In the genomic region with DNA sequence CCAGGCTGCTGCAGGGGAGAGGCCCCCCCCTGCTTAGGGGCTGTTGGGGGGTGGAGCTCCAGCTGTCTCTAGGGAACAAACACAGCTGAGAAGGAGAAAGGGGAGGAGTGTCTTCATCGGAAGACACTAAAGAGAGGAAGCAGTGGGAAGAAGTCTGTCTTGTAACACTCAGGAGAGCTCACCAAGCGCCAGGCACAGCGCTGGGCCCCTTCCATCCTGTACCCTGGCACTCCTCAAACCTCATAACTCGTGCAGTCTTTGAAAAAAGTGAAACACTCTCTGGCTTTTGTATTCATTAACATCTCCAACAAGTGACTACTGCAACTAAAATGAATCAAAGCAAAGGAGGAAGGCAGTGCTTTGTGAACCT, we compare ENCODE assay signal across 13 cellular contexts.
DNase-seq lines count a peak whose midpoint lies in the region; ATAC-seq and TF ChIP-seq lines count a peak whose summit lies in the region.
"Had no signal": no experiment of that assay in that cellular context is flagged by ENCODE, and none has a peak within 500 bp of the region (broad histone marks: within the 10 kb centered on the region; RNA-seq: fewer than 3 reads in every experiment).

No MANE protein-coding gene starts in this region.

- H3K4me3 ChIP-seq in BLaER1 treated with 17β-estradiol and CSF1 and Interleukin-3, amounts not matched to agents 10 nM and 100 nM = peak overlapping the region in 7 of 10 experiments; percentile 6 to 47 (median 18); a peak in 7 of 20 replicates
- H3K4me3 ChIP-seq in H7 (ENCODE audit: insufficient read depth, low read depth, low read length) (no peak overlapping the region), Peyer's patch (no peak overlapping the region), body of pancreas (no peak overlapping the region), coronary artery (no peak overlapping the region)
- H3K4me3 ChIP-seq in naive thymus-derived CD4-positive, alpha-beta T cell (ENCODE audit: low read length) = no peak overlapping the region
- H3K4me3 ChIP-seq: MG63, suprapubic skin had no signal

- no peak for ATAC-seq in activated CD8-positive, alpha-beta T cell treated with anti-CD3 and anti-CD28 coated beads, Interleukin-2, amount 10 ng/mL, durations not matched to agents 7 days and 5 days
- no peak for ATAC-seq in naive thymus-derived CD4-positive, alpha-beta T cell
- ATAC-seq in body of pancreas = no peak

- H3K9me3 Mint-ChIP-seq in activated CD8-positive, alpha-beta T cell treated with anti-CD3 and anti-CD28 coated beads, Interleukin-2, amount 10 ng/mL, durations not matched to agents 7 days and 5 days (ENCODE audit: insufficient read depth) = no peaks in the 10 kb centered on the region
- H3K9me3 Mint-ChIP-seq in naive thymus-derived CD4-positive, alpha-beta T cell = peaks cover 0 to 8% (median 3%) of the 10 kb centered on the region in 11 donors

- DNase-seq in H7 = peak; percentile 61
- DNase-seq in activated CD8-positive, alpha-beta T cell treated with anti-CD3 and anti-CD28 coated beads, Interleukin-2, amount 10 ng/mL, durations not matched to agents 7 days and 5 days = no peak
- DNase-seq in naive thymus-derived CD4-positive, alpha-beta T cell = no peak
- DNase-seq in Peyer's patch = no peak
- no peak for DNase-seq in body of pancreas
- DNase-seq in A172 (ENCODE audit: low spot score) = no peak
- no peak for DNase-seq in coronary artery (ENCODE audit: low spot score)
- DNase-seq: HCEC 1CT; MG63; NCI-H748 treated with DMSO at 0.1 percent for 48 hours; stimulated activated CD4-positive, alpha-beta T cell treated with anti-CD3 and anti-CD28 coated beads, Interleukin-1b, Interleukin-23, amount 100 ng/mL, for 48 hours had no signal

- no peaks in the 10 kb centered on the region for H3K36me3 ChIP-seq in BLaER1 treated with 17β-estradiol and CSF1 and Interleukin-3, amounts not matched to agents 10 nM and 100 nM
- H3K36me3 ChIP-seq in H7 (replicated peaks; ENCODE audit: control insufficient read depth, insufficient read depth, low read length) (no peaks in the 10 kb centered on the region), Peyer's patch (no peaks in the 10 kb centered on the region), body of pancreas (replicated peaks in 1 of 2; ENCODE audit: insufficient read depth in 1 of 2, low read depth in 2 of 2) (no peaks in the 10 kb centered on the region)
- H3K36me3 ChIP-seq in naive thymus-derived CD4-positive, alpha-beta T cell (ENCODE audit: control insufficient read depth in 2 of 3, insufficient read depth in 3 of 3, low read length in 3 of 3) = no peaks in the 10 kb centered on the region
- H3K36me3 ChIP-seq: MG63, suprapubic skin had no signal

- TF ChIP-seq POLR2A in Peyer's patch (IDR thresholded peaks at IDR 0.05) (no peak), body of pancreas (IDR thresholded peaks at IDR 0.05) (no peak)

- peaks cover 74 to 100% (median 96%) of the 10 kb centered on the region in 10 experiments for H3K4me1 ChIP-seq in BLaER1 treated with 17β-estradiol and CSF1 and Interleukin-3, amounts not matched to agents 10 nM and 100 nM
- peaks cover 34 to 55% of the 10 kb centered on the region in 2 donors for H3K4me1 ChIP-seq in naive thymus-derived CD4-positive, alpha-beta T cell (ENCODE audit: control insufficient read depth in 2 of 2, insufficient read depth in 2 of 2, low read length in 2 of 2)
- H3K4me1 ChIP-seq in Peyer's patch (peaks cover 0 to 21% (median 13%) of the 10 kb centered on the region in 4 donors), body of pancreas (peaks cover 10% of the 10 kb centered on the region)

- H3K9ac ChIP-seq in BLaER1 treated with 17β-estradiol and CSF1 and Interleukin-3, amounts not matched to agents 10 nM and 100 nM = peak overlapping the region; percentile 68 to 81 (median 78); a peak in 20 of 22 replicates

- peaks cover 56% of the 10 kb centered on the region for H3K4me1 Mint-ChIP-seq in activated CD8-positive, alpha-beta T cell treated with anti-CD3 and anti-CD28 coated beads, Interleukin-2, amount 10 ng/mL, durations not matched to agents 7 days and 5 days (ENCODE audit: low read depth)
- H3K4me1 Mint-ChIP-seq in naive thymus-derived CD4-positive, alpha-beta T cell = peaks cover 29 to 66% (median 59%) of the 10 kb centered on the region in 7 donors

- 47 to 48% methylated on average over 4 of the region's 4 CpGs for WGBS in body of pancreas, 2 donors

- H4K20me1 ChIP-seq in BLaER1 treated with 17β-estradiol and CSF1 and Interleukin-3, amounts not matched to agents 10 nM and 100 nM = no peaks in the 10 kb centered on the region

- H3K27me3 Mint-ChIP-seq in activated CD8-positive, alpha-beta T cell treated with anti-CD3 and anti-CD28 coated beads, Interleukin-2, amount 10 ng/mL, durations not matched to agents 7 days and 5 days (ENCODE audit: low read depth) = peaks cover 3% of the 10 kb centered on the region
- H3K27me3 Mint-ChIP-seq in naive thymus-derived CD4-positive, alpha-beta T cell = peaks cover 0 to 4% (median 0%) of the 10 kb centered on the region in 5 donors

- TF ChIP-seq CTCF in Peyer's patch (IDR thresholded peaks at IDR 0.05) (no peak), body of pancreas (IDR thresholded peaks at IDR 0.05) (no peak), coronary artery (IDR thresholded peaks at IDR 0.05) (no peak)

- H3K27me3 ChIP-seq in BLaER1 treated with 17β-estradiol and CSF1 and Interleukin-3, amounts not matched to agents 10 nM and 100 nM = no peaks in the 10 kb centered on the region
- H3K27me3 ChIP-seq in H7 (ENCODE audit: control insufficient read depth, insufficient read depth, low read length) (0 out of 2 replicates have a peak, but pooled peaks cover 2% of the 10 kb centered on the region), Peyer's patch (no peaks in the 10 kb centered on the region), body of pancreas (no peaks in the 10 kb centered on the region)
- no peaks in the 10 kb centered on the region for H3K27me3 ChIP-seq in naive thymus-derived CD4-positive, alpha-beta T cell (ENCODE audit: control insufficient read depth in 2 of 2, insufficient read depth in 2 of 2, low read length in 2 of 2)
- H3K27me3 ChIP-seq: suprapubic skin had no signal

- CTCF ChIA-PET in activated CD8-positive, alpha-beta T cell treated with anti-CD3 and anti-CD28 coated beads, Interleukin-2, amount 10 ng/mL, durations not matched to agents 7 days and 5 days (lab: Charles Lee) = interaction anchor here (1.0 to 9.3 kb wide), 5 partner anchors 12 to 168 kb away, joined by 3 to 68 read pairs (median 8); a partner anchor contains a TSS
- CTCF ChIA-PET in naive thymus-derived CD4-positive, alpha-beta T cell (lab: Charles Lee) = no interaction called here

- H3K36me3 Mint-ChIP-seq in activated CD8-positive, alpha-beta T cell treated with anti-CD3 and anti-CD28 coated beads, Interleukin-2, amount 10 ng/mL, durations not matched to agents 7 days and 5 days (ENCODE audit: low read depth) = peaks cover 6% of the 10 kb centered on the region
- peaks cover 0 to 12% (median 0%) of the 10 kb centered on the region in 5 donors for H3K36me3 Mint-ChIP-seq in naive thymus-derived CD4-positive, alpha-beta T cell

- POLR2A ChIA-PET in activated CD8-positive, alpha-beta T cell treated with anti-CD3 and anti-CD28 coated beads, Interleukin-2, amount 10 ng/mL, durations not matched to agents 7 days and 5 days (lab: Charles Lee) = interaction anchor here (2.2 kb wide), 1 partner anchor 133 kb away, joined by 9 read pairs; no protein-coding TSS in a partner anchor
- POLR2A ChIA-PET in naive thymus-derived CD4-positive, alpha-beta T cell (lab: Charles Lee) = no interaction called here

- no peak overlapping the region for H3K4me3 Mint-ChIP-seq in activated CD8-positive, alpha-beta T cell treated with anti-CD3 and anti-CD28 coated beads, Interleukin-2, amount 10 ng/mL, durations not matched to agents 7 days and 5 days
- H3K4me3 Mint-ChIP-seq in naive thymus-derived CD4-positive, alpha-beta T cell = peak overlapping the region in 9 of 10 donors; percentile 28 to 82 (median 72)

- peak overlapping the region; percentile 80 to 93 (median 88); a peak in 21 of 22 replicates for H3K27ac ChIP-seq in BLaER1 treated with 17β-estradiol and CSF1 and Interleukin-3, amounts not matched to agents 10 nM and 100 nM
- peak overlapping the region; percentile 60 for H3K27ac ChIP-seq in naive thymus-derived CD4-positive, alpha-beta T cell (ENCODE audit: low read depth, low read length)
- H3K27ac ChIP-seq in Peyer's patch = peak overlapping the region in 2 of 4 donors; percentile 40 to 59
- H3K27ac ChIP-seq in body of pancreas = no peak overlapping the region
- H3K27ac ChIP-seq in coronary artery = no peak overlapping the region
- H3K27ac ChIP-seq: suprapubic skin had no signal

- H3K9me3 ChIP-seq in BLaER1 treated with 17β-estradiol and CSF1 and Interleukin-3, amounts not matched to agents 10 nM and 100 nM (replicated peaks in 1 of 11) = peaks cover 0 to 9% (median 4%) of the 10 kb centered on the region in 11 experiments; a peak in 4 of 22 replicates
- no peaks in the 10 kb centered on the region for H3K9me3 ChIP-seq in naive thymus-derived CD4-positive, alpha-beta T cell (ENCODE audit: control insufficient read depth in 2 of 3, low read length in 3 of 3)
- H3K9me3 ChIP-seq in Peyer's patch (no peaks in the 10 kb centered on the region), body of pancreas (no peaks in the 10 kb centered on the region)
- H3K9me3 ChIP-seq: MG63, suprapubic skin had no signal

- intact Hi-C loops in naive thymus-derived CD4-positive, alpha-beta T cell (cut with micrococcal nuclease) = no loop called here
- intact Hi-C loops in body of pancreas (cut with DNase I) = no loop called here

- peak overlapping the region; percentile 79 to 95 (median 89) for H3K4me2 ChIP-seq in BLaER1 treated with 17β-estradiol and CSF1 and Interleukin-3, amounts not matched to agents 10 nM and 100 nM

- H3K27ac Mint-ChIP-seq in activated CD8-positive, alpha-beta T cell treated with anti-CD3 and anti-CD28 coated beads, Interleukin-2, amount 10 ng/mL, durations not matched to agents 7 days and 5 days = peak overlapping the region; percentile 94
- H3K27ac Mint-ChIP-seq in naive thymus-derived CD4-positive, alpha-beta T cell = peak overlapping the region; percentile 50 to 96 (median 93)

Comparison
In these comparisons a context has a peak if more than half of its experiments do, and no peak if none do; other contexts are left out.
1. H3K27ac ChIP-seq: peak in BLaER1 treated with 17β-estradiol and CSF1 and Interleukin-3, amounts not matched to agents 10 nM and 100 nM (11 of 11) and naive thymus-derived CD4-positive, alpha-beta T cell (single experiment); none in body of pancreas (0 of 4) and coronary artery (0 of 2).
2. H3K4me3 ChIP-seq: peak in BLaER1 treated with 17β-estradiol and CSF1 and Interleukin-3, amounts not matched to agents 10 nM and 100 nM (7 of 10); none in H7 (single experiment), naive thymus-derived CD4-positive, alpha-beta T cell (single experiment), Peyer's patch (0 of 4), body of pancreas (0 of 2) and coronary artery (single experiment).